In the genomic region with DNA sequence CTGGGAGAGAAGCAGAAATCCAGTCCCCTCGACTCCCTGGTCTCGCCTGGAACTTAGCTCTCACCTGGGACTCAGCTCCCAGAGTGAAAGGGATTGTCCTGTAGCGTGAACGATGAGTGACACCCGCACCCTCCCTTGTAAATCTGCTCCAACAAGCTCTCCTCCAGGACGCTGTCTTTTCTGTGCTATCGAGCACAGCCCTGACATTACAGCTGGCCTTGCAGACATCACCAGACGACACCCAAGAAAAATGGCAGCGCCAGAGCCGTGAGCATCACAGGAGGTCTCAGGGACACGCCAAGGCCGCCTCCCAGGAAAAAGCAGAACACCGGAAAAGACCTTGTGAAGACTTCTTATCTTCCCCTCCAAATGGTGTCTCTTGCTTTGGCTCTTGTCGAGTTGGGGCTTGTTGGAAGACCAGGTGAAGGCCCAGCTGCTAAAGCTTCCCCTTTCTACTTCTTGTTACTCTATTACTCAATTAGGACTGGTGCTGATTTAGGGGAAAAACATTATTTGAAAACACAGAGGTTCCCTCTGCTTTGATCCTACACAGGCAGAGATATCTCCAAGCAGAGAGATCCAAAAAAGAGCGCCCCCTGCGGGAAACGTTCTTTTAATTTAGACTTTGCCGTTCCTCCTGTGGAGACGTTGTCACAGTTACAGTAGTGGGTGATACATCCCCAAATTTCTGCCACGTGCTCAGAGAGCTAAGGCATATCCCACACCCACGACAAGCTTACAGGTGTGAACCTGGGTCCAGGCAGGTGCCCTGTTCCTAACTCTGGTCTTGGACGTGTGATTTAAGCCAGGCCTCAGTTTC, we compare ENCODE assay signal across 8 cellular contexts.
A peak's percentile ranks its signal among the peaks of the same experiment; 100 is the strongest.
DNase-seq lines count a peak whose midpoint lies in the region; ATAC-seq and TF ChIP-seq lines count a peak whose summit lies in the region.
"Not testable (repeated sequence)": the region's sequence is repeated elsewhere in the genome, so short reads cannot be mapped to it uniquely, and the experiment has no call there.

No MANE protein-coding gene starts in this region.

- CTCF ChIA-PET in activated CD8-positive, alpha-beta T cell treated with anti-CD3 and anti-CD28 coated beads for 36 hours (lab: Charles Lee), result interaction anchor here (0.7 to 1.2 kb wide), 2 partner anchors 126 to 131 kb away, joined by 3 read pairs; no protein-coding TSS in a partner anchor

- H3K27me3 ChIP-seq in heart right ventricle, result not testable (repeated sequence)

- intact Hi-C loops in activated CD8-positive, alpha-beta T cell treated with anti-CD3 and anti-CD28 coated beads for 36 hours (cut with micrococcal nuclease); heart right ventricle (cut with DNase I): not testable (repeated sequence)

- H3K27ac ChIP-seq in heart right ventricle, result not testable (repeated sequence)

- DNase-seq in ELR (ENCODE audit: low read depth) (peak; percentile 1), MV-4-11 (lab: John Stamatoyannopoulos, UW) (peak; percentile 6)
- DNase-seq in activated CD8-positive, alpha-beta T cell treated with anti-CD3 and anti-CD28 coated beads for 36 hours, result peak; percentile 61
- peak; percentile 20 for DNase-seq in activated naive CD8-positive, alpha-beta T cell treated with anti-CD3 and anti-CD28 coated beads, Interleukin-2, amount 50 U/mL, for 24 hours
- DNase-seq in heart right ventricle; retinal pigment epithelial cell (ENCODE audit: low read depth); stimulated activated effector memory CD8-positive, alpha-beta T cell treated with anti-CD3 and anti-CD28 coated beads, Interleukin-12 subunit alpha, Interleukin-12 subunit beta, amount 100 ng/mL, for 72 hours (ENCODE audit: low spot score in 2 of 2): not testable (repeated sequence)

- not testable (repeated sequence) for H3K4me1 ChIP-seq in heart right ventricle

- H3K4me3 Mint-ChIP-seq in activated CD8-positive, alpha-beta T cell treated with anti-CD3 and anti-CD28 coated beads for 36 hours; activated naive CD8-positive, alpha-beta T cell treated with anti-CD3 and anti-CD28 coated beads, Interleukin-2, amount 50 U/mL, for 24 hours; stimulated activated effector memory CD8-positive, alpha-beta T cell treated with anti-CD3 and anti-CD28 coated beads, Interleukin-12 subunit alpha, Interleukin-12 subunit beta, amount 100 ng/mL, for 72 hours: not testable (repeated sequence)

- H3K4me3 ChIP-seq in heart right ventricle; retinal pigment epithelial cell (ENCODE audit: low read length): not testable (repeated sequence)

- TF ChIP-seq CTCF in activated CD8-positive, alpha-beta T cell treated with anti-CD3 and anti-CD28 coated beads for 36 hours (IDR thresholded peaks at IDR 0.05), result peak; percentile 30
- TF ChIP-seq CTCF in heart right ventricle (IDR thresholded peaks at IDR 0.05), result peak in 5 of 9 donors; percentile 14 to 26 (median 19)
- peak; percentile 10 for TF ChIP-seq CTCF in retinal pigment epithelial cell (conservative IDR thresholded peaks at IDR 0.05; ENCODE audit: low read depth, low read length)

- H3K9me3 Mint-ChIP-seq in activated CD8-positive, alpha-beta T cell treated with anti-CD3 and anti-CD28 coated beads for 36 hours; activated naive CD8-positive, alpha-beta T cell treated with anti-CD3 and anti-CD28 coated beads, Interleukin-2, amount 50 U/mL, for 24 hours; stimulated activated effector memory CD8-positive, alpha-beta T cell treated with anti-CD3 and anti-CD28 coated beads, Interleukin-12 subunit alpha, Interleukin-12 subunit beta, amount 100 ng/mL, for 72 hours: not testable (repeated sequence)

- POLR2A ChIA-PET in activated CD8-positive, alpha-beta T cell treated with anti-CD3 and anti-CD28 coated beads for 36 hours (lab: Charles Lee), result not testable (repeated sequence)

- H3K4me1 Mint-ChIP-seq in activated CD8-positive, alpha-beta T cell treated with anti-CD3 and anti-CD28 coated beads for 36 hours (ENCODE audit: low read depth); activated naive CD8-positive, alpha-beta T cell treated with anti-CD3 and anti-CD28 coated beads, Interleukin-2, amount 50 U/mL, for 24 hours; stimulated activated effector memory CD8-positive, alpha-beta T cell treated with anti-CD3 and anti-CD28 coated beads, Interleukin-12 subunit alpha, Interleukin-12 subunit beta, amount 100 ng/mL, for 72 hours: not testable (repeated sequence)

- H3K36me3 ChIP-seq in heart right ventricle, result not testable (repeated sequence)

- H3K9me3 ChIP-seq in heart right ventricle, result not testable (repeated sequence)

- WGBS in heart right ventricle, 2 donors, result 47 to 50% methylated on average over 21 to 22 of the region's 22 CpGs

- ATAC-seq in SK-N-SH treated with all-trans-retinoic acid at 6 μM for 48 hours, result peak; percentile 61; the same call in 2 of the 3 replicates
- ATAC-seq in activated CD8-positive, alpha-beta T cell treated with anti-CD3 and anti-CD28 coated beads for 36 hours, result peak; percentile 39
- not testable (repeated sequence) for ATAC-seq in activated naive CD8-positive, alpha-beta T cell treated with anti-CD3 and anti-CD28 coated beads, Interleukin-2, amount 50 U/mL, for 24 hours; heart right ventricle
- peak; percentile 43 for ATAC-seq in stimulated activated effector memory CD8-positive, alpha-beta T cell treated with anti-CD3 and anti-CD28 coated beads, Interleukin-12 subunit alpha, Interleukin-12 subunit beta, amount 100 ng/mL, for 72 hours

- not testable (repeated sequence) for H3K27ac Mint-ChIP-seq in activated CD8-positive, alpha-beta T cell treated with anti-CD3 and anti-CD28 coated beads for 36 hours; activated naive CD8-positive, alpha-beta T cell treated with anti-CD3 and anti-CD28 coated beads, Interleukin-2, amount 50 U/mL, for 24 hours; stimulated activated effector memory CD8-positive, alpha-beta T cell treated with anti-CD3 and anti-CD28 coated beads, Interleukin-12 subunit alpha, Interleukin-12 subunit beta, amount 100 ng/mL, for 72 hours

- not testable (repeated sequence) for H3K27me3 Mint-ChIP-seq in activated CD8-positive, alpha-beta T cell treated with anti-CD3 and anti-CD28 coated beads for 36 hours; activated naive CD8-positive, alpha-beta T cell treated with anti-CD3 and anti-CD28 coated beads, Interleukin-2, amount 50 U/mL, for 24 hours

- not testable (repeated sequence) for H3K36me3 Mint-ChIP-seq in activated CD8-positive, alpha-beta T cell treated with anti-CD3 and anti-CD28 coated beads for 36 hours (ENCODE audit: low read depth); activated naive CD8-positive, alpha-beta T cell treated with anti-CD3 and anti-CD28 coated beads, Interleukin-2, amount 50 U/mL, for 24 hours (ENCODE audit: low read depth); stimulated activated effector memory CD8-positive, alpha-beta T cell treated with anti-CD3 and anti-CD28 coated beads, Interleukin-12 subunit alpha, Interleukin-12 subunit beta, amount 100 ng/mL, for 72 hours
